16 cellular contexts compared by ENCODE assay signal in genomic region chr5:160108124-160108523, GRCh38.
DNase-seq lines count a peak whose midpoint lies in the region; ATAC-seq lines count a peak whose summit lies in the region.
"Had no signal": no experiment of that assay in that cellular context is flagged by ENCODE, and none has a peak within 500 bp of the region (broad histone marks: within the 10 kb centered on the region; RNA-seq: fewer than 3 reads in every experiment).

No MANE protein-coding gene starts in this region.

- peak; percentile 51 for ATAC-seq in GM19452 (IDR thresholded peaks at IDR 0.05; ENCODE audit: unreplicated experiment)
- peak; percentile 44 for ATAC-seq in HG03442 (IDR thresholded peaks at IDR 0.05; ENCODE audit: unreplicated experiment)
- ATAC-seq: CD8-positive, alpha-beta T cell; T-helper 17 cell had no signal

- DNase-seq in globus pallidus (ENCODE audit: low spot score) (peak; percentile 60), SW 1271 (lab: John Stamatoyannopoulos, UW) (no peak), 8988T (no peak), T-helper 2 cell (no peak)
- DNase-seq in activated effector memory CD4-positive, alpha-beta T cell treated with Interleukin-2 at 50 U/mL for 16 hours, result no peak
- DNase-seq: CD8-positive, alpha-beta T cell; DMS79 treated with DMSO at 0.1 percent for 48 hours; GOT3; MV-4-11; NCI-H1417; NCI-H187 treated with DMSO at 0.1 percent for 48 hours; NCI-H345; NCI-H526 treated with DMSO at 0.1 percent for 48 hours; T-helper 17 cell had no signal
